ENCODE assay signal across 9 cellular contexts in the genomic region with DNA sequence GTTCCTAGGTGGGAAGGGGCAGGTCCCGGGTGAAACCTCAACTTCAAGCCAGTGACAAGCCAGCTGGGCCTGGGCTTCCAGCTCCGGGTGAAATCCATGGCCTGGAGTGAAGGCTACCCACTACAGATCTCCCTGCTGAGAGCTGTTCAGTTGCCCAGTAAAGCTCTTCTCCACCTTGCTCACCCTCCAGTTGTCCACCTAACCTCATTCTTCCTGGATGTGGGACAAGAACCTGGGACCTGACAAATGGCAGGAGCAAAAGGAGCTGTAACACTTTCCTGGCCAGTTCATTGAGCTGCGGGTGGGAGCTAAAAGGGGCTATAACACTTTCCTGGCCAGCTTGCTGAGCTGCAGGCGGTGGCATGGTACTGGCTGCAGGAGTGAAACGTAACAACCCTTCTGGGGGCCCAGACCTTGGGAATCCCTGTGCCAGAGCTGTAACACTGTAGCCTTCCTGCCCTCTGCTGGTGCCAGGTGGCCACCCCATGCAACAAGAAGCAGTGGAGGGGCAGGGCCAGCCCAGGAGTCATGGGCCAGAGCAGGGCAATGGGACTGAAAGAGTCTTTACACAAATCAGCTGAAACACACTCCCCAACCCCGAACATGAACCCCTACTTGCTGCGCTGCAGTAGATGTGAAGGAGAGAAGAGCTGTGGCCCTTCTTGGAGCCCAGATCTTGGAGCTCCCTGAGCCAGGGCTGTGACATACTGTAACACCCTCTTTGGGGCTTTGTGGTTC. TPM values are rescaled to one million over a fixed set of nuclear protein-coding genes. Genes with fewer than 3 reads are reported as not detected.
DNase-seq lines count a peak whose midpoint lies in the region; TF ChIP-seq lines count a peak whose summit lies in the region.
"Had no signal": no experiment of that assay in that cellular context is flagged by ENCODE, and none has a peak within 500 bp of the region (broad histone marks: within the 10 kb centered on the region; RNA-seq: fewer than 3 reads in every experiment).

No MANE protein-coding gene starts in this region.

- TF ChIP-seq CTCF in WI38 (IDR thresholded peaks at IDR 0.05; ENCODE audit: low read depth, low read length): peak; percentile 47

- DNase-seq in Daoy (ENCODE audit: low read depth) (peak; percentile 58), HT1080 (ENCODE audit: low read depth) (peak; percentile 67), left kidney (ENCODE audit: low read depth, low spot score) (peak; percentile 18), NCI-H1436 (lab: John Stamatoyannopoulos, UW) (no peak), posterior vena cava (ENCODE audit: low spot score) (no peak), A172 (ENCODE audit: low spot score) (no peak), middle frontal gyrus (ENCODE audit: extremely low spot score, low spot score) (no peak)
- DNase-seq: activated CD4-positive, CD25-positive, alpha-beta regulatory T cell treated with anti-CD3 and anti-CD28 coated beads, Interleukin-2, amount 50 U/mL, for 72 hours had no signal

- intact Hi-C loops in posterior vena cava (cut with DNase I): no loop called here

- H3K4me3 ChIP-seq in WI38 (ENCODE audit: low read depth, low read length): no peak overlapping the region

RNA-seq across cellular contexts. Expression of gene HINT3, which starts 3.6 kb away (rescaled TPM):
- 25.1 and 26.6 TPM in 2 replicates for total RNA-seq in Daoy (2014; rRNA removed; shearing (Covaris generic))
- 8.7 and 10.0 TPM in 2 replicates for total RNA-seq in HT1080 (2014; rRNA removed; shearing (Covaris generic))
- 6.2 and 7.7 TPM in 2 replicates for polyA plus RNA-seq in HT1080 (2015; cell fraction: cytosol; rRNA removed)
- 2.6 and 2.7 TPM in 2 replicates for polyA plus RNA-seq in HT1080 (2015; cell fraction: nucleus; rRNA removed)
- 10 to 100 TPM; 22.5 to 28.4 TPM for total RNA-seq in posterior vena cava
- 22.0 and 24.5 TPM in 2 replicates for total RNA-seq in A172 (2014; rRNA removed; shearing (Covaris generic))

RNA-seq across cellular contexts. Expression of gene TRMT11, which starts 33.4 kb away (rescaled TPM):
- total RNA-seq in Daoy (2014; rRNA removed; shearing (Covaris generic)): 31.5 and 33.4 TPM in 2 replicates
- 15.8 and 17.1 TPM in 2 replicates for total RNA-seq in HT1080 (2014; rRNA removed; shearing (Covaris generic))
- 29.0 and 30.4 TPM in 2 replicates for polyA plus RNA-seq in HT1080 (2015; cell fraction: cytosol; rRNA removed)
- 62.3 and 67.4 TPM in 2 replicates for polyA plus RNA-seq in HT1080 (2015; cell fraction: nucleus; rRNA removed)
- total RNA-seq in posterior vena cava: 10 to 100 TPM; 19.8 to 22.4 TPM
- 41.2 and 49.2 TPM in 2 replicates for total RNA-seq in A172 (2014; rRNA removed; shearing (Covaris generic))

Comparison
In these comparisons a context has a peak if more than half of its experiments do, and no peak if none do; other contexts are left out.
1. DNase-seq: peak in Daoy (single experiment), HT1080 (single experiment) and left kidney (single experiment); none in NCI-H1436 (single experiment), posterior vena cava (single experiment), A172 (single experiment) and middle frontal gyrus (single experiment).